ENCODE assay signal across 10 cellular contexts in the genomic region with DNA sequence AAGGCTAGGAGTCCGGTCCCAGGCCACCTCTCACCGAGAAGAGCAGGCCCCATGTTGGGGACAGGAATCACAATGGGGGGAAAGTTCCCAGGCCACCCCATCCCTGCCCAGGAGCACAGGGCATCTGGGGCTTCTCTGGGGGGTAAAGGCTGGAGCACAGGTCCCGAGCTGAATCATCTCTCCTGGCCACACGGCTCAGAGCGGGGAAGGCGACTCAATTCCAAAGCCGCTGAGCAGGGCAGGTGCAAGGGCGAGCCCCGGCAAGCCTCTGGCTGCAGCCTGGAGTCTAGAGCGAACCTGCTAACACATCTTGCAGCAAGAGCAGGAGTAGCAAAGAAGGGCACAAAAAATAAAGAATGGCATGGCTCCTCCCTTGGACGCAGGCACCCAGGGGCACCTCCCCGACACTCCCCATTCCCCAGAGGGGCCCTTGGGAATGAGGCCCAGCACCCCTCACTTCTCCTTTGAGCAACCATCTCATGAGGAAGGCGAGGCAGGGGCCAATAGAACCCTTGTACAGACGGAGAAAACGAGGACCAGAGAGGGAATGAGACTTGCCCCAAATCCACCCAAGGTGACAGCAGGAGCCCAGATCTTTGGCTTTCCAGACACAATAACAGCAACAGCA. TPM values are rescaled to one million over a fixed set of nuclear protein-coding genes. Genes with fewer than 3 reads are reported as not detected.
DNase-seq lines count a peak whose midpoint lies in the region; ATAC-seq and TF ChIP-seq lines count a peak whose summit lies in the region.
"Had no signal": no experiment of that assay in that cellular context is flagged by ENCODE, and none has a peak within 500 bp of the region (broad histone marks: within the 10 kb centered on the region; RNA-seq: fewer than 3 reads in every experiment).

No MANE protein-coding gene starts in this region.

- peaks cover 4% of the 10 kb centered on the region; the same call in 1 of the 2 replicates for H3K9me3 Mint-ChIP-seq in HFFc6
- H3K9me3 Mint-ChIP-seq in activated naive CD8-positive, alpha-beta T cell treated with anti-CD3 and anti-CD28 coated beads for 36 hours, result peaks cover 2% of the 10 kb centered on the region
- peaks cover 5% of the 10 kb centered on the region for H3K9me3 Mint-ChIP-seq in stimulated activated memory B cell treated with anti-CD40 and anti-IgM and Interleukin-4, amounts not matched to agents 10 μg/mL and 1 μg/mL and 100 μg/mL, for 72 hours

- peaks cover 5% of the 10 kb centered on the region; the same call in 1 of the 2 replicates for H3K36me3 Mint-ChIP-seq in HFFc6 (ENCODE audit: low read depth)
- peaks cover 12% of the 10 kb centered on the region for H3K36me3 Mint-ChIP-seq in activated naive CD8-positive, alpha-beta T cell treated with anti-CD3 and anti-CD28 coated beads for 36 hours
- peaks cover 12% of the 10 kb centered on the region for H3K36me3 Mint-ChIP-seq in stimulated activated memory B cell treated with anti-CD40 and anti-IgM and Interleukin-4, amounts not matched to agents 10 μg/mL and 1 μg/mL and 100 μg/mL, for 72 hours

- no peak for ATAC-seq in stimulated activated memory B cell treated with anti-CD40 and anti-IgM and Interleukin-4, amounts not matched to agents 10 μg/mL and 1 μg/mL and 100 μg/mL, for 72 hours
- ATAC-seq in GM21360 (IDR thresholded peaks at IDR 0.05; ENCODE audit: unreplicated experiment) (no peak), HG03097 (IDR thresholded peaks at IDR 0.05; ENCODE audit: low FRiP score, unreplicated experiment) (no peak), GM21526 (IDR thresholded peaks at IDR 0.05; ENCODE audit: low FRiP score, unreplicated experiment) (no peak)

- H3K27me3 Mint-ChIP-seq in HFFc6 (ENCODE audit: insufficient read depth), result peaks cover 1% of the 10 kb centered on the region
- H3K27me3 Mint-ChIP-seq in activated naive CD8-positive, alpha-beta T cell treated with anti-CD3 and anti-CD28 coated beads for 36 hours, result no peaks in the 10 kb centered on the region
- no peaks in the 10 kb centered on the region for H3K27me3 Mint-ChIP-seq in stimulated activated memory B cell treated with anti-CD40 and anti-IgM and Interleukin-4, amounts not matched to agents 10 μg/mL and 1 μg/mL and 100 μg/mL, for 72 hours

- H3K4me3 ChIP-seq in iPS-15b (ENCODE audit: low read depth, low read length), result no peak overlapping the region

- peak overlapping the region; percentile 64 for H3K4me3 Mint-ChIP-seq in HFFc6
- peak overlapping the region; percentile 18 for H3K4me3 Mint-ChIP-seq in activated naive CD8-positive, alpha-beta T cell treated with anti-CD3 and anti-CD28 coated beads for 36 hours
- H3K4me3 Mint-ChIP-seq in stimulated activated memory B cell treated with anti-CD40 and anti-IgM and Interleukin-4, amounts not matched to agents 10 μg/mL and 1 μg/mL and 100 μg/mL, for 72 hours, result no peak overlapping the region

- H3K9me3 ChIP-seq in iPS-15b (ENCODE audit: control insufficient read depth, insufficient read depth, low read length), result no peaks in the 10 kb centered on the region

- H3K36me3 ChIP-seq in iPS-15b (ENCODE audit: control insufficient read depth, insufficient read depth, low read length), result no peaks in the 10 kb centered on the region

- DNase-seq in HFFc6, result no peak
- DNase-seq in activated naive CD8-positive, alpha-beta T cell treated with anti-CD3 and anti-CD28 coated beads for 36 hours, result no peak
- no peak for DNase-seq in ecto neural progenitor cell (ENCODE audit: low spot score)
- DNase-seq: activated CD4-positive, alpha-beta T cell treated with anti-CD3 and anti-CD28 coated beads, Interleukin-2, amount 50 U/mL, for 48 hours; NCI-H1436 had no signal

- TF ChIP-seq CTCF in HFFc6 (IDR thresholded peaks at IDR 0.05), result no peak

- H3K27ac Mint-ChIP-seq in HFFc6, result peak overlapping the region; percentile 91
- H3K27ac Mint-ChIP-seq in activated naive CD8-positive, alpha-beta T cell treated with anti-CD3 and anti-CD28 coated beads for 36 hours, result peak overlapping the region; percentile 70
- H3K27ac Mint-ChIP-seq in stimulated activated memory B cell treated with anti-CD40 and anti-IgM and Interleukin-4, amounts not matched to agents 10 μg/mL and 1 μg/mL and 100 μg/mL, for 72 hours, result peak overlapping the region; percentile 44

- peaks cover 68% of the 10 kb centered on the region for H3K4me1 Mint-ChIP-seq in HFFc6 (ENCODE audit: low read depth)
- peaks cover 37% of the 10 kb centered on the region for H3K4me1 Mint-ChIP-seq in activated naive CD8-positive, alpha-beta T cell treated with anti-CD3 and anti-CD28 coated beads for 36 hours
- peaks cover 48% of the 10 kb centered on the region for H3K4me1 Mint-ChIP-seq in stimulated activated memory B cell treated with anti-CD40 and anti-IgM and Interleukin-4, amounts not matched to agents 10 μg/mL and 1 μg/mL and 100 μg/mL, for 72 hours

- H3K27me3 ChIP-seq in iPS-15b (ENCODE audit: control insufficient read depth, insufficient read depth, low read length), result no peaks in the 10 kb centered on the region

- peak overlapping the region; percentile 37 for H3K9ac ChIP-seq in iPS-15b (ENCODE audit: low read depth, low read length)

- no peaks in the 10 kb centered on the region for H3K4me1 ChIP-seq in iPS-15b (ENCODE audit: control insufficient read depth, insufficient read depth, low read length)

RNA-seq across cellular contexts. Expression of a gene that starts 20.6 kb away (rescaled TPM):
- 10 to 100 TPM; 18.3 to 24.1 (median 20.2) TPM for total RNA-seq in HFFc6 (2021; fragmentation: NEBNext Ultra II Directional; extraction: Animal tissue kit (Norgen Biotek cat#: 25700))
- total RNA-seq in activated naive CD8-positive, alpha-beta T cell treated with anti-CD3 and anti-CD28 coated beads for 36 hours, result 1 to 10 TPM; 3.9 to 4.7 TPM

RNA-seq across cellular contexts. Expression of a gene that starts 33.5 kb away (rescaled TPM):
- total RNA-seq in HFFc6 (2021; fragmentation: NEBNext Ultra II Directional; extraction: Animal tissue kit (Norgen Biotek cat#: 25700)), result 10 to 100 TPM; 19.9 to 28.9 (median 21.0) TPM
- total RNA-seq in activated naive CD8-positive, alpha-beta T cell treated with anti-CD3 and anti-CD28 coated beads for 36 hours, result 10 to 100 TPM; 21.4 to 21.7 TPM
